Comparison of ENCODE assay signal across 11 cellular contexts in genomic region chr5:41637869-41638268, GRCh38.
DNase-seq lines count a peak whose midpoint lies in the region; ATAC-seq and TF ChIP-seq lines count a peak whose summit lies in the region.
"Had no signal": no experiment of that assay in that cellular context is flagged by ENCODE, and none has a peak within 500 bp of the region (broad histone marks: within the 10 kb centered on the region; RNA-seq: fewer than 3 reads in every experiment).

No MANE protein-coding gene starts in this region.

- no peak overlapping the region for H3K4me3 Mint-ChIP-seq in WTC11
- no peak overlapping the region for H3K4me3 Mint-ChIP-seq in Calu3 (ENCODE audit: low read depth, unreplicated experiment)
- H3K4me3 Mint-ChIP-seq: dendritic cell treated with granulocyte-macrophage colony-stimulating factor and Interleukin-4, amounts not matched to agents 40 ng/mL and 50 ng/mL, for 4 days had no signal

- peak overlapping the region; percentile 23 for H2AFZ ChIP-seq in neuron (ENCODE audit: low read depth, low read length)

- H3K4me1 ChIP-seq in neuron (ENCODE audit: insufficient read depth, low read length), result no peaks in the 10 kb centered on the region

- DNase-seq in GM10266 (ENCODE audit: extremely low spot score) (no peak), WTC11 (ENCODE audit: low spot score) (no peak), AG08395 (ENCODE audit: low spot score) (no peak), Calu3 (no peak)
- DNase-seq in Jurkat, Clone E6-1 (ENCODE audit: low read depth, low spot score), result peak; percentile 9
- DNase-seq: activated CD4-positive, CD25-positive, alpha-beta regulatory T cell; activated effector memory CD4-positive, alpha-beta T cell treated with Interleukin-2 at 50 U/mL for 16 hours had no signal

- POLR2A ChIA-PET in WTC11 (lab: Charles Lee), result no interaction called here

- H3K27me3 Mint-ChIP-seq in WTC11 (ENCODE audit: low read depth), result no peaks in the 10 kb centered on the region
- H3K27me3 Mint-ChIP-seq in Calu3 (ENCODE audit: unreplicated experiment), result no peaks in the 10 kb centered on the region
- H3K27me3 Mint-ChIP-seq: dendritic cell treated with granulocyte-macrophage colony-stimulating factor and Interleukin-4, amounts not matched to agents 40 ng/mL and 50 ng/mL, for 4 days had no signal

- H3K36me3 ChIP-seq in neuron (ENCODE audit: insufficient read depth, low read length), result no peaks in the 10 kb centered on the region

- H3K4me1 Mint-ChIP-seq in WTC11 (peaks cover 31% of the 10 kb centered on the region), Calu3 (ENCODE audit: low read depth, unreplicated experiment) (no peaks in the 10 kb centered on the region)

- TF ChIP-seq CTCF in GM10266 (IDR thresholded peaks at IDR 0.05; ENCODE audit: control insufficient read depth, insufficient read depth, low read depth, missing control alignments) (peak; percentile 26), WTC11 (IDR thresholded peaks at IDR 0.05) (no peak), Calu3 (IDR thresholded peaks at IDR 0.05; ENCODE audit: unreplicated experiment) (no peak)

- intact Hi-C loops in Calu3 (cut with micrococcal nuclease; ENCODE audit: unreplicated experiment), result no loop called here

- CTCF ChIA-PET in WTC11 (lab: Charles Lee), result interaction anchor here (0.6 to 1.7 kb wide), 7 partner anchors 10 to 722 kb away, joined by 3 to 9 read pairs (median 4); partner anchors contain the start of gene PLCXD3
- CTCF ChIA-PET in Calu3 (lab: Charles Lee), result no interaction called here

- no peaks in the 10 kb centered on the region for H3K27me3 ChIP-seq in neuron (ENCODE audit: insufficient read depth, low read length)

- peak; percentile 60 for ATAC-seq in WTC11
- no peak for ATAC-seq in HG02642 (IDR thresholded peaks at IDR 0.05; ENCODE audit: poor library complexity, unreplicated experiment)
- no peak for ATAC-seq in GM21367 (IDR thresholded peaks at IDR 0.05; ENCODE audit: unreplicated experiment)

- BruUV-seq in Calu3 (replicated peaks; lab: Mats Ljungman, UMichigan), result no TSS peak

- H3K27ac Mint-ChIP-seq in WTC11, result peak overlapping the region; percentile 34; the same call in 1 of the 2 replicates
- H3K27ac Mint-ChIP-seq in Calu3 (ENCODE audit: unreplicated experiment), result no peak overlapping the region
- H3K27ac Mint-ChIP-seq: dendritic cell treated with granulocyte-macrophage colony-stimulating factor and Interleukin-4, amounts not matched to agents 40 ng/mL and 50 ng/mL, for 4 days had no signal

- peaks cover 21% of the 10 kb centered on the region for H3K9me3 Mint-ChIP-seq in WTC11
- no peaks in the 10 kb centered on the region for H3K9me3 Mint-ChIP-seq in Calu3 (ENCODE audit: low read depth, unreplicated experiment)
- H3K9me3 Mint-ChIP-seq: dendritic cell treated with granulocyte-macrophage colony-stimulating factor and Interleukin-4, amounts not matched to agents 40 ng/mL and 50 ng/mL, for 4 days had no signal

- H3K4me3 ChIP-seq in Jurkat, Clone E6-1 (ENCODE audit: low read length), result no peak overlapping the region
- no peak overlapping the region for H3K4me3 ChIP-seq in neuron (ENCODE audit: low read length)

- no peaks in the 10 kb centered on the region for H3K9me3 ChIP-seq in neuron (ENCODE audit: low read length)

- H3K36me3 Mint-ChIP-seq in WTC11, result peaks cover 4% of the 10 kb centered on the region; the same call in 1 of the 2 replicates
- no peaks in the 10 kb centered on the region for H3K36me3 Mint-ChIP-seq in Calu3 (ENCODE audit: insufficient read depth, unreplicated experiment)

TF ChIP-seq in WTC11, 78 proteins besides CTCF, POLR2A, EP300 and RAD21:
- TF ChIP-seq RELA (CRISPR knock-in tag; IDR thresholded peaks at IDR 0.05; ENCODE audit: borderline replicate concordance) (no peak), PRRX2 (CRISPR knock-in tag; IDR thresholded peaks at IDR 0.05) (no peak), SMAD4 (CRISPR knock-in tag; IDR thresholded peaks at IDR 0.05) (no peak), CREB1 (CRISPR knock-in tag; IDR thresholded peaks at IDR 0.05) (no peak), ZNF425 (CRISPR knock-in tag; conservative IDR thresholded peaks at IDR 0.05) (no peak), NR3C1 (CRISPR knock-in tag; conservative IDR thresholded peaks at IDR 0.05; ENCODE audit: low read depth) (no peak), ZNF138 (CRISPR knock-in tag; conservative IDR thresholded peaks at IDR 0.05) (no peak), IRF1 (CRISPR knock-in tag; IDR thresholded peaks at IDR 0.05) (no peak), FOXK1 (CRISPR knock-in tag; IDR thresholded peaks at IDR 0.05) (no peak), CBFB (CRISPR knock-in tag; IDR thresholded peaks at IDR 0.05; ENCODE audit: low read depth) (no peak), FOXP4 (CRISPR knock-in tag; IDR thresholded peaks at IDR 0.05) (no peak), ZNF232 (CRISPR knock-in tag; IDR thresholded peaks at IDR 0.05) (no peak)
